Comparison of ENCODE assay signal across 8 cellular contexts in genomic region chr6:26156105-26156849, GRCh38.
DNase-seq lines count a peak whose midpoint lies in the region; ATAC-seq, FAIRE-seq and TF ChIP-seq lines count a peak whose summit lies in the region.

No MANE protein-coding gene starts in this region.

- peak; percentile 99 for TF ChIP-seq POLR2A in thyroid gland (IDR thresholded peaks at IDR 0.05)

- intact Hi-C loops in Right ventricle myocardium superior (cut with DNase I) (no loop called here), pancreas (cut with DNase I) (loop anchor here in 2 of 3 donors (2.0 to 5.0 kb wide), 2 partner anchors 31 to 34 kb away; a partner anchor contains a TSS), thyroid gland (cut with DNase I) (loop anchor here (2.0 kb wide), 1 partner anchor 31 kb away; a partner anchor contains a TSS)

- H3K4me3 ChIP-seq in HFF-Myc (replicated peaks; ENCODE audit: low read depth, low read length) (peak overlapping the region; percentile 78), pancreas (peak overlapping the region; percentile 54 to 71 (median 59)), thyroid gland (replicated peaks in 1 of 3) (peak overlapping the region; percentile 64 to 83 (median 70))

- no peak for TF ChIP-seq CTCF in HFF-Myc (IDR thresholded peaks at IDR 0.05; ENCODE audit: low read depth, low read length, missing control alignments)
- TF ChIP-seq CTCF in pancreas (IDR thresholded peaks at IDR 0.05), result no peak
- TF ChIP-seq CTCF in thyroid gland (IDR thresholded peaks at IDR 0.05), result no peak

- peak overlapping the region; percentile 94 to 97 (median 96) for H3K27ac ChIP-seq in pancreas
- H3K27ac ChIP-seq in thyroid gland, result peak overlapping the region; percentile 93 to 99 (median 99)

- FAIRE-seq in pancreas (lab: Jason Lieb, UNC), result no peak

- peak; percentile 76 for DNase-seq in GM04504 (ENCODE audit: low read depth)
- DNase-seq in HFF-Myc (ENCODE audit: extremely low read depth, low read depth), result no peak
- peak; percentile 93 for DNase-seq in NAMALWA (ENCODE audit: low spot score)
- peak; percentile 78 for DNase-seq in SKM-1 treated with dmso at 0.1 percent for 144 hours (lab: John Stamatoyannopoulos, UW; ENCODE audit: unreplicated experiment)
- DNase-seq in activated naive CD8-positive, alpha-beta T cell treated with anti-CD3 and anti-CD28 coated beads, Interleukin-2, amount 50 U/mL, for 16 hours (ENCODE audit: low read depth, low spot score), result peak; percentile 62
- peak; percentile 95 for DNase-seq in Right ventricle myocardium superior
- peak; percentile 86 to 96 (median 92) for DNase-seq in pancreas
- peak; percentile 91 to 94 for DNase-seq in thyroid gland

- no peaks in the 10 kb centered on the region for H3K9me3 ChIP-seq in pancreas
- no peaks in the 10 kb centered on the region for H3K9me3 ChIP-seq in thyroid gland

- no peaks in the 10 kb centered on the region for H3K27me3 ChIP-seq in pancreas
- H3K27me3 ChIP-seq in thyroid gland, result no peaks in the 10 kb centered on the region

- H3K36me3 ChIP-seq in pancreas (no peaks in the 10 kb centered on the region), thyroid gland (no peaks in the 10 kb centered on the region)

- peaks cover 0 to 13% (median 5%) of the 10 kb centered on the region in 3 donors for H3K4me1 ChIP-seq in pancreas
- peaks cover 8 to 17% of the 10 kb centered on the region in 2 donors for H3K4me1 ChIP-seq in thyroid gland

- ATAC-seq in Right ventricle myocardium superior (ENCODE audit: poor library complexity) (peak; percentile 89), pancreas (peak; percentile 70 to 80 (median 74))

- 0 to 1% methylated on average over 61 of the region's 61 CpGs for WGBS in pancreas, 2 donors
- WGBS in thyroid gland, 2 donors, result 0 to 1% methylated on average over 25 to 34 of the region's 61 CpGs
